In the genomic region with DNA sequence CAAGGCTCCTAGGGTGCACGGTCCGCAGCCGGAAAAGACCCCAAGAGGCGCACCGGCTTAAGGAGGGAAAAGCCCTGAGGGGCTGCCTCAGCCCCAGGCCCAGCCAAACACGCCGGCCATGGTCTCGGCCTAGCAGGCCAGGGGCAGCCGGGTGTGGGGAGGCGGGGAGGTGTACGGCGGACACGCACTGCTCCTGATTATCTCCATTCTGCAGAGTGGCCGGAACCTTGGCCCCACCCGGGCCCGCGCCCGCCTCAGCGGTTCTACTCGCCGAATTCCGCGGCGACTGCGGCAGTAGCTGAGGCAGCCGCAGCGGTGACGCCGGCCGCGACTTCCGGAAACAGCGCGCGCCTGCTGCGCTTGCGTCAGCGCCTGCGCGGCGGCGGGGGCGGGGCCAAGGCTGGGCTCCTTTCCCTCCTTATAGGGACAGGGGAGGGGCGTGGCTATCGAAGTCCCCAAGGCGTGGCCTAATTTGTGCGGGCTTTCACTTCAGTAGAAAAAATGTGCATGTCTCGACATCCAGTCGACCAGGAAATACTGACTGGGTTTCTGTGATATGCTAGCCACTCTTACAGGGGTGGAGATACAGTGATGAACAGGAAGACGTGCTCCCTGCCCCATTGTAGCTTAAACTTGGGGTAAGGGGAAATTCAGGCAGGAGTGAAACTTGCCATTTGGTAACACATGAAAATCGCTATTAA, we compare ENCODE assay signal across 8 cellular contexts. TPM values are rescaled to one million over a fixed set of nuclear protein-coding genes. Genes with fewer than 3 reads are reported as not detected.
A peak's percentile ranks its signal among the peaks of the same experiment; 100 is the strongest.
DNase-seq lines count a peak whose midpoint lies in the region; ATAC-seq and TF ChIP-seq lines count a peak whose summit lies in the region.

A gene with protein sequence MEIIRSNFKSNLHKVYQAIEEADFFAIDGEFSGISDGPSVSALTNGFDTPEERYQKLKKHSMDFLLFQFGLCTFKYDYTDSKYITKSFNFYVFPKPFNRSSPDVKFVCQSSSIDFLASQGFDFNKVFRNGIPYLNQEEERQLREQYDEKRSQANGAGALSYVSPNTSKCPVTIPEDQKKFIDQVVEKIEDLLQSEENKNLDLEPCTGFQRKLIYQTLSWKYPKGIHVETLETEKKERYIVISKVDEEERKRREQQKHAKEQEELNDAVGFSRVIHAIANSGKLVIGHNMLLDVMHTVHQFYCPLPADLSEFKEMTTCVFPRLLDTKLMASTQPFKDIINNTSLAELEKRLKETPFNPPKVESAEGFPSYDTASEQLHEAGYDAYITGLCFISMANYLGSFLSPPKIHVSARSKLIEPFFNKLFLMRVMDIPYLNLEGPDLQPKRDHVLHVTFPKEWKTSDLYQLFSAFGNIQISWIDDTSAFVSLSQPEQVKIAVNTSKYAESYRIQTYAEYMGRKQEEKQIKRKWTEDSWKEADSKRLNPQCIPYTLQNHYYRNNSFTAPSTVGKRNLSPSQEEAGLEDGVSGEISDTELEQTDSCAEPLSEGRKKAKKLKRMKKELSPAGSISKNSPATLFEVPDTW (minus strand): TSS at position 342 of the 701 bp plus-strand sequence. CDS start 135 bp downstream, at position 207.

- intact Hi-C loops in head of caudate nucleus (cut with DNase I) = no loop called here

- peak within 1 kb of the TSS; percentile 99 for H3K27ac Mint-ChIP-seq in activated naive CD8-positive, alpha-beta T cell treated with anti-CD3 and anti-CD28 coated beads, Interleukin-2, amount 10 ng/mL, durations not matched to agents 7 days and 5 days
- H3K27ac Mint-ChIP-seq in osteocyte (ENCODE audit: unreplicated experiment) = peak within 1 kb of the TSS; percentile 97

- peaks cover 12% of the 10 kb centered on the region for H3K36me3 Mint-ChIP-seq in activated naive CD8-positive, alpha-beta T cell treated with anti-CD3 and anti-CD28 coated beads, Interleukin-2, amount 10 ng/mL, durations not matched to agents 7 days and 5 days
- peaks cover 16% of the 10 kb centered on the region for H3K36me3 Mint-ChIP-seq in osteocyte (ENCODE audit: unreplicated experiment)

- H3K9me2 ChIP-seq in SU-DHL-6 (replicated peaks; ENCODE audit: insufficient read depth, low read length) = no peaks in the 10 kb centered on the region

- H3K4me2 ChIP-seq in SU-DHL-6 (ENCODE audit: low read depth, low read length, poor library complexity, severe bottlenecking) = peak within 1 kb of the TSS; percentile 89

- TF ChIP-seq CTCF in SU-DHL-6 (IDR thresholded peaks at IDR 0.05; ENCODE audit: insufficient read depth, low read length, poor library complexity, severe bottlenecking) (no peak), osteocyte (IDR thresholded peaks at IDR 0.05) (no peak), thoracic aorta (IDR thresholded peaks at IDR 0.05) (no peak)

- no peaks in the 10 kb centered on the region for H3K27me3 Mint-ChIP-seq in activated naive CD8-positive, alpha-beta T cell treated with anti-CD3 and anti-CD28 coated beads, Interleukin-2, amount 10 ng/mL, durations not matched to agents 7 days and 5 days
- no peaks in the 10 kb centered on the region for H3K27me3 Mint-ChIP-seq in osteocyte (ENCODE audit: unreplicated experiment)

- peak; percentile 65 for ATAC-seq in HG02642 (IDR thresholded peaks at IDR 0.05; ENCODE audit: poor library complexity, unreplicated experiment)
- peak; percentile 60 for ATAC-seq in activated naive CD8-positive, alpha-beta T cell treated with anti-CD3 and anti-CD28 coated beads, Interleukin-2, amount 10 ng/mL, durations not matched to agents 7 days and 5 days (ENCODE audit: low read depth)
- ATAC-seq in thoracic aorta (ENCODE audit: insufficient number of reproducible peaks, low FRiP score, low read depth) = peak; percentile 68

- peaks cover 10% of the 10 kb centered on the region for H4K20me1 ChIP-seq in SU-DHL-6 (ENCODE audit: low read depth, low read length)

- H3K9me3 Mint-ChIP-seq in activated naive CD8-positive, alpha-beta T cell treated with anti-CD3 and anti-CD28 coated beads, Interleukin-2, amount 10 ng/mL, durations not matched to agents 7 days and 5 days = no peaks in the 10 kb centered on the region
- no peaks in the 10 kb centered on the region for H3K9me3 Mint-ChIP-seq in osteocyte (ENCODE audit: unreplicated experiment)

- peaks cover 38% of the 10 kb centered on the region for H3K4me1 Mint-ChIP-seq in activated naive CD8-positive, alpha-beta T cell treated with anti-CD3 and anti-CD28 coated beads, Interleukin-2, amount 10 ng/mL, durations not matched to agents 7 days and 5 days
- H3K4me1 Mint-ChIP-seq in osteocyte (ENCODE audit: unreplicated experiment) = peaks cover 33% of the 10 kb centered on the region

- H3K27me3 ChIP-seq in SU-DHL-6 (ENCODE audit: low read length) (no peaks in the 10 kb centered on the region), thoracic aorta (replicated peaks; ENCODE audit: insufficient read depth) (no peaks in the 10 kb centered on the region)

- H3K27ac ChIP-seq in SU-DHL-6 (ENCODE audit: low read depth, low read length) = peak within 1 kb of the TSS; percentile 81
- H3K27ac ChIP-seq in thoracic aorta = peak within 1 kb of the TSS; percentile 81 to 88

- H3K4me3 Mint-ChIP-seq in activated naive CD8-positive, alpha-beta T cell treated with anti-CD3 and anti-CD28 coated beads, Interleukin-2, amount 10 ng/mL, durations not matched to agents 7 days and 5 days = peak within 1 kb of the TSS; percentile 97
- H3K4me3 Mint-ChIP-seq in osteocyte (ENCODE audit: unreplicated experiment) = peak within 1 kb of the TSS; percentile 83

- H3K4me3 ChIP-seq in GM08714 (ENCODE audit: low read length) (peak within 1 kb of the TSS; percentile 95), SU-DHL-6 (ENCODE audit: insufficient read depth, low read length, poor library complexity, severe bottlenecking) (peak within 1 kb of the TSS; percentile 60), thoracic aorta (peak within 1 kb of the TSS; percentile 88)

- H3K79me2 ChIP-seq in SU-DHL-6 (ENCODE audit: insufficient read depth, low read length) = peaks cover 55% of the 10 kb centered on the region

- H2AFZ ChIP-seq in SU-DHL-6 (ENCODE audit: low read depth, low read length, severe bottlenecking) = peak within 1 kb of the TSS; percentile 17

- POLR2A ChIA-PET in activated naive CD8-positive, alpha-beta T cell treated with anti-CD3 and anti-CD28 coated beads, Interleukin-2, amount 10 ng/mL, durations not matched to agents 7 days and 5 days (lab: Charles Lee) = interaction anchor here (0.6 to 1.5 kb wide), 6 partner anchors 26 to 438 kb away, joined by 3 to 4 read pairs (median 3); no protein-coding TSS in a partner anchor

- peaks cover 9% of the 10 kb centered on the region; the same call in 1 of the 2 replicates for H3F3A ChIP-seq in SU-DHL-6 (ENCODE audit: insufficient read depth)

- H3K36me3 ChIP-seq in SU-DHL-6 (ENCODE audit: low read length) = peaks cover 18% of the 10 kb centered on the region
- H3K36me3 ChIP-seq in thoracic aorta = peaks cover 5% of the 10 kb centered on the region

- H3K9me3 ChIP-seq in SU-DHL-6 (ENCODE audit: insufficient read depth, low read length) = no peaks in the 10 kb centered on the region
- H3K9me3 ChIP-seq in thoracic aorta = no peaks in the 10 kb centered on the region

- DNase-seq in NCI-H1417 (lab: John Stamatoyannopoulos, UW) = peak; percentile 94 to 96 (median 94)
- DNase-seq in activated naive CD8-positive, alpha-beta T cell treated with anti-CD3 and anti-CD28 coated beads, Interleukin-2, amount 10 ng/mL, durations not matched to agents 7 days and 5 days = peak; percentile 99
- DNase-seq in head of caudate nucleus = peak; percentile 92 to 98 (median 95)
- DNase-seq in osteocyte (ENCODE audit: extremely low spot score, unreplicated experiment) = peak; percentile 99
- DNase-seq in thoracic aorta (ENCODE audit: low spot score) = peak; percentile 87

- peaks cover 9 to 40% of the 10 kb centered on the region in 2 donors for H3K4me1 ChIP-seq in thoracic aorta (ENCODE audit: control insufficient read depth in 1 of 2, low read depth in 2 of 2)

- H3K9ac ChIP-seq in SU-DHL-6 (ENCODE audit: low read length) = peak within 1 kb of the TSS; percentile 82

RNA-seq across cellular contexts. Expression of the gene that starts here (rescaled TPM):
- total RNA-seq in activated naive CD8-positive, alpha-beta T cell treated with anti-CD3 and anti-CD28 coated beads, Interleukin-2, amount 10 ng/mL, durations not matched to agents 7 days and 5 days = 10 to 100 TPM; 40.7 to 45.8 TPM
- total RNA-seq in osteocyte (34.2 and 36.8 TPM in 2 replicates), thoracic aorta (10 to 100 TPM; 51.0 to 66.7 TPM)

Comparison
In these comparisons a context has a peak if more than half of its experiments do, and no peak if none do; other contexts are left out.
1. Peak in every context shown above with its lines: DNase-seq, ATAC-seq, H3K4me3 ChIP-seq and H3K27ac ChIP-seq.